Comparison of ENCODE assay signal across 1 cellular context in the genomic region with DNA sequence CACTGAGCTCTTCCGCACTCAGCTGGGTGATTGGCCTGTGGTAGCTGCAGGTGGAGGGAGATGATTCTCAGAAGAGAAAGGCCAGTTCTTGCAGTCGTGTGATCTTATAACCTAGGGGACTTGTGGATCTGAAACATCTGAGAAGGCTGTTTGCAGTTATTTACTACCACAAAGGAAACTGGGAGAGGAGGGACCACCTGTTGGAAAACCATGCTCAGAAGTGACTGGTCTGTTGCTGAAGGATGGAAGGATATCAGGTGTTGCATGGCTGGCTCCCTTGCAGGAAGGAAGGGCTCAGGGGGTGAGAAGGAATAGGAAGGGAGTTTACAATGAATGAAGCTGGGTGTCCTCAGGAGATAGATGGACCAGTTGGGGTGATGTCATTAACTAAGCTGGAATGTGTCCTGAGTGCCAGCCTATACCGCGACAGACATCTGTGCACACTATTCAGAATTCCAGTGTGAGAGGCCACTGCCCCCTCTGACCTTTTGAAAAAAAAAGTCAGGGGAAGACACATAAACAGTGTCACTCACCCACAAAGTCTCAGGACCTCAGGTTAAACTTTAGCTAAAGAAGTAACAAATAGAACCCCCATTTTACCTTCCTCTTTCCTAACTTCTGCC.
TF ChIP-seq lines count a peak whose summit lies in the region.

No MANE protein-coding gene starts in this region.

TF ChIP-seq in IMR-90, 13 proteins besides CTCF, POLR2A, EP300 and RAD21:
- TF ChIP-seq CHD1 (IDR thresholded peaks at IDR 0.05; ENCODE audit: low read depth, low read length) (no peak), MAZ (IDR thresholded peaks at IDR 0.05; ENCODE audit: borderline replicate concordance, low read depth, low read length) (no peak), CEBPB (IDR thresholded peaks at IDR 0.05; ENCODE audit: low read depth, low read length) (no peak), FOS (IDR thresholded peaks at IDR 0.05; ENCODE audit: low read depth, low read length) (no peak), MAFK (IDR thresholded peaks at IDR 0.05; ENCODE audit: low read depth, low read length) (no peak), RCOR1 (IDR thresholded peaks at IDR 0.05; ENCODE audit: insufficient replicate concordance, low read length) (no peak)
